ENCODE assay signal across 1 cellular context in the genomic region with DNA sequence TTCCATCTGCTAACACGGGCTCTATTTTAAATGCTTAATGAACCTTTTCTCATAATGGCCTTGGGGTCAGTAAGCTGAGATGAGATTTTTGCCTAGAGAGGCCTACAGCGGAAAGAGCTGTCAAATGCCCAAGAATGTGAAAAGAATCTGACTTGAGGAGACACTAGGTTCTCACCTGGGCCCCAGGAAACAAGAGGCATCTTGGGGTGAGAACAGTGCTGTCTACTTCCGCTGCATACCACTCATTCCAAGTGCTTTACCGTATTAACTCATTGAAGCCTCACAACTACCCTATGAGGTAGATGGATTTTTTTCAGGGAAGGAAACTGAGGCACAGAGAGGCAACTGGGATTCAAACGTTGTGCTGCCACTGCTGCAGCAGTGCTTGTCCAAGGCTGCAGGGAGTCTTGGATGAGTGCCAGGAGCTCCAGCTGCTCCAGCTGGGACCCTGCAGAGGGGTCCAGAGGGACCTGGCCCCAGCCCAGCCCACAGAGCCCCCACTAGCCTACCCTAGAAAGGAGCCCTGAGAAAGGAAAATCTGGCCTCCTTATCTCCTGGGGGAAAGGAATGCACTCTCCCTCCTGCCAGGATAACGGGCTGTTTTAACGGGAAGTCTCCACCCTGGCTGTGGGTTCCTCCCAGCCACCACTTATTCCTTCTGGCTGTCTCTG.
A peak's percentile ranks its signal among the peaks of the same experiment; 100 is the strongest.
TF ChIP-seq lines count a peak whose summit lies in the region.

No MANE protein-coding gene starts in this region.

TF ChIP-seq in H1, 55 proteins besides CTCF, POLR2A, EP300 and RAD21 (continued from another document):
- TF ChIP-seq SRF (IDR thresholded peaks at IDR 0.05; ENCODE audit: low read depth, low read length) (no peak), TBP (IDR thresholded peaks at IDR 0.05; ENCODE audit: low read depth, low read length) (no peak)
- TF ChIP-seq, protein P1, sequence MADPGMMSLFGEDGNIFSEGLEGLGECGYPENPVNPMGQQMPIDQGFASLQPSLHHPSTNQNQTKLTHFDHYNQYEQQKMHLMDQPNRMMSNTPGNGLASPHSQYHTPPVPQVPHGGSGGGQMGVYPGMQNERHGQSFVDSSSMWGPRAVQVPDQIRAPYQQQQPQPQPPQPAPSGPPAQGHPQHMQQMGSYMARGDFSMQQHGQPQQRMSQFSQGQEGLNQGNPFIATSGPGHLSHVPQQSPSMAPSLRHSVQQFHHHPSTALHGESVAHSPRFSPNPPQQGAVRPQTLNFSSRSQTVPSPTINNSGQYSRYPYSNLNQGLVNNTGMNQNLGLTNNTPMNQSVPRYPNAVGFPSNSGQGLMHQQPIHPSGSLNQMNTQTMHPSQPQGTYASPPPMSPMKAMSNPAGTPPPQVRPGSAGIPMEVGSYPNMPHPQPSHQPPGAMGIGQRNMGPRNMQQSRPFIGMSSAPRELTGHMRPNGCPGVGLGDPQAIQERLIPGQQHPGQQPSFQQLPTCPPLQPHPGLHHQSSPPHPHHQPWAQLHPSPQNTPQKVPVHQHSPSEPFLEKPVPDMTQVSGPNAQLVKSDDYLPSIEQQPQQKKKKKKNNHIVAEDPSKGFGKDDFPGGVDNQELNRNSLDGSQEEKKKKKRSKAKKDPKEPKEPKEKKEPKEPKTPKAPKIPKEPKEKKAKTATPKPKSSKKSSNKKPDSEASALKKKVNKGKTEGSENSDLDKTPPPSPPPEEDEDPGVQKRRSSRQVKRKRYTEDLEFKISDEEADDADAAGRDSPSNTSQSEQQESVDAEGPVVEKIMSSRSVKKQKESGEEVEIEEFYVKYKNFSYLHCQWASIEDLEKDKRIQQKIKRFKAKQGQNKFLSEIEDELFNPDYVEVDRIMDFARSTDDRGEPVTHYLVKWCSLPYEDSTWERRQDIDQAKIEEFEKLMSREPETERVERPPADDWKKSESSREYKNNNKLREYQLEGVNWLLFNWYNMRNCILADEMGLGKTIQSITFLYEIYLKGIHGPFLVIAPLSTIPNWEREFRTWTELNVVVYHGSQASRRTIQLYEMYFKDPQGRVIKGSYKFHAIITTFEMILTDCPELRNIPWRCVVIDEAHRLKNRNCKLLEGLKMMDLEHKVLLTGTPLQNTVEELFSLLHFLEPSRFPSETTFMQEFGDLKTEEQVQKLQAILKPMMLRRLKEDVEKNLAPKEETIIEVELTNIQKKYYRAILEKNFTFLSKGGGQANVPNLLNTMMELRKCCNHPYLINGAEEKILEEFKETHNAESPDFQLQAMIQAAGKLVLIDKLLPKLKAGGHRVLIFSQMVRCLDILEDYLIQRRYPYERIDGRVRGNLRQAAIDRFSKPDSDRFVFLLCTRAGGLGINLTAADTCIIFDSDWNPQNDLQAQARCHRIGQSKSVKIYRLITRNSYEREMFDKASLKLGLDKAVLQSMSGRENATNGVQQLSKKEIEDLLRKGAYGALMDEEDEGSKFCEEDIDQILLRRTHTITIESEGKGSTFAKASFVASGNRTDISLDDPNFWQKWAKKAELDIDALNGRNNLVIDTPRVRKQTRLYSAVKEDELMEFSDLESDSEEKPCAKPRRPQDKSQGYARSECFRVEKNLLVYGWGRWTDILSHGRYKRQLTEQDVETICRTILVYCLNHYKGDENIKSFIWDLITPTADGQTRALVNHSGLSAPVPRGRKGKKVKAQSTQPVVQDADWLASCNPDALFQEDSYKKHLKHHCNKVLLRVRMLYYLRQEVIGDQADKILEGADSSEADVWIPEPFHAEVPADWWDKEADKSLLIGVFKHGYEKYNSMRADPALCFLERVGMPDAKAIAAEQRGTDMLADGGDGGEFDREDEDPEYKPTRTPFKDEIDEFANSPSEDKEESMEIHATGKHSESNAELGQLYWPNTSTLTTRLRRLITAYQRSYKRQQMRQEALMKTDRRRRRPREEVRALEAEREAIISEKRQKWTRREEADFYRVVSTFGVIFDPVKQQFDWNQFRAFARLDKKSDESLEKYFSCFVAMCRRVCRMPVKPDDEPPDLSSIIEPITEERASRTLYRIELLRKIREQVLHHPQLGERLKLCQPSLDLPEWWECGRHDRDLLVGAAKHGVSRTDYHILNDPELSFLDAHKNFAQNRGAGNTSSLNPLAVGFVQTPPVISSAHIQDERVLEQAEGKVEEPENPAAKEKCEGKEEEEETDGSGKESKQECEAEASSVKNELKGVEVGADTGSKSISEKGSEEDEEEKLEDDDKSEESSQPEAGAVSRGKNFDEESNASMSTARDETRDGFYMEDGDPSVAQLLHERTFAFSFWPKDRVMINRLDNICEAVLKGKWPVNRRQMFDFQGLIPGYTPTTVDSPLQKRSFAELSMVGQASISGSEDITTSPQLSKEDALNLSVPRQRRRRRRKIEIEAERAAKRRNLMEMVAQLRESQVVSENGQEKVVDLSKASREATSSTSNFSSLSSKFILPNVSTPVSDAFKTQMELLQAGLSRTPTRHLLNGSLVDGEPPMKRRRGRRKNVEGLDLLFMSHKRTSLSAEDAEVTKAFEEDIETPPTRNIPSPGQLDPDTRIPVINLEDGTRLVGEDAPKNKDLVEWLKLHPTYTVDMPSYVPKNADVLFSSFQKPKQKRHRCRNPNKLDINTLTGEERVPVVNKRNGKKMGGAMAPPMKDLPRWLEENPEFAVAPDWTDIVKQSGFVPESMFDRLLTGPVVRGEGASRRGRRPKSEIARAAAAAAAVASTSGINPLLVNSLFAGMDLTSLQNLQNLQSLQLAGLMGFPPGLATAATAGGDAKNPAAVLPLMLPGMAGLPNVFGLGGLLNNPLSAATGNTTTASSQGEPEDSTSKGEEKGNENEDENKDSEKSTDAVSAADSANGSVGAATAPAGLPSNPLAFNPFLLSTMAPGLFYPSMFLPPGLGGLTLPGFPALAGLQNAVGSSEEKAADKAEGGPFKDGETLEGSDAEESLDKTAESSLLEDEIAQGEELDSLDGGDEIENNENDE (IDR thresholded peaks at IDR 0.05; ENCODE audit: insufficient replicate concordance, low read length): peak; percentile 32
